Comparison of ENCODE assay signal across 27 cellular contexts in genomic region chr10:106479619-106480018, GRCh38.
"Had no signal": no experiment of that assay in that cellular context is flagged by ENCODE, and none has a peak within 500 bp of the region (broad histone marks: within the 10 kb centered on the region; RNA-seq: fewer than 3 reads in every experiment).

No MANE protein-coding gene starts in this region.

- DNase-seq: immature natural killer cell; islet precursor cell; left ventricle myocardium inferior; midbrain; mucosa of descending colon; naive thymus-derived CD4-positive, alpha-beta T cell; pancreas; posterior cingulate gyrus; retina; right cardiac atrium; stimulated activated CD4-positive, alpha-beta T cell treated with anti-CD3 and anti-CD28 coated beads, Interleukin-12 subunit alpha, Interleukin-12 subunit beta, amount 100 ng/mL, for 4 hours; stimulated activated CD4-positive, alpha-beta T cell treated with anti-CD3 and anti-CD28 coated beads, Interleukin-15, amount 100 ng/mL, for 24 hours; stimulated activated CD4-positive, alpha-beta T cell treated with anti-CD3 and anti-CD28 coated beads, Interleukin-2, amount 100 ng/mL, for 24 hours; stimulated activated CD4-positive, alpha-beta T cell treated with anti-CD3 and anti-CD28 coated beads, Interleukin-4, amount 100 ng/mL, for 1 hour; stimulated activated naive B cell treated with anti-CD40 and anti-IgM and Interleukin-4, amounts not matched to agents 10 μg/mL and 1 μg/mL and 100 μg/mL, for 72 hours; stimulated activated naive CD8-positive, alpha-beta T cell treated with anti-CD3 and anti-CD28 coated beads, Interleukin-15, Interleukin-2, amounts not matched to agents 100 U/mL and 50 U/mL, for 24 hours; stomach; testis; thyroid gland; transverse colon; upper lobe of left lung had no signal

- H3K4me1 ChIP-seq: left ventricle myocardium inferior, pancreas, prostate gland, stomach, testis, transverse colon, upper lobe of left lung, vagina had no signal

- H3K27me3 ChIP-seq: pancreas, stomach, testis, thyroid gland, transverse colon, upper lobe of left lung, vagina had no signal

- ATAC-seq: mucosa of descending colon; naive thymus-derived CD4-positive, alpha-beta T cell; natural killer cell treated with Interleukin-12 subunit alpha and Interleukin-12 subunit beta and Interleukin-15 and Interleukin-18, amount 100 ng/mL, for 72 hours; pancreas; right cardiac atrium; sciatic nerve; stimulated activated naive B cell treated with anti-CD40 and anti-IgM and Interleukin-4, amounts not matched to agents 10 μg/mL and 1 μg/mL and 100 μg/mL, for 72 hours; stimulated activated naive CD8-positive, alpha-beta T cell treated with anti-CD3 and anti-CD28 coated beads, Interleukin-15, Interleukin-2, amounts not matched to agents 100 U/mL and 50 U/mL, for 24 hours had no signal

- H3K4me3 ChIP-seq: left ventricle myocardium inferior, lung, mucosa of descending colon, pancreas, prostate gland, skin epidermis, stomach, testis, thyroid gland, transverse colon, upper lobe of left lung, vagina had no signal

- H3K36me3 ChIP-seq: left ventricle myocardium inferior, pancreas, prostate gland, stomach, thyroid gland, transverse colon, upper lobe of left lung, vagina had no signal

- H3K9me3 ChIP-seq: left ventricle myocardium inferior, mucosa of descending colon, pancreas, prostate gland, stomach, testis, thyroid gland, transverse colon, upper lobe of left lung, vagina had no signal

- H3K27ac ChIP-seq: left ventricle myocardium inferior, pancreas, prostate gland, skin epidermis, stomach, testis, thyroid gland, transverse colon, upper lobe of left lung, vagina had no signal
